ENCODE assay signal across 1 cellular context in genomic region chr6:11111769-11112437, GRCh38.
TF ChIP-seq lines count a peak whose summit lies in the region.

No MANE protein-coding gene starts in this region.

TF ChIP-seq in HepG2, 621 proteins besides CTCF, POLR2A, EP300 and RAD21:
- TF ChIP-seq RERE (CRISPR knock-in tag; IDR thresholded peaks at IDR 0.05; ENCODE audit: low read depth) (no peak), ZNF501 (CRISPR knock-in tag; IDR thresholded peaks at IDR 0.05) (no peak), ASH2L (IDR thresholded peaks at IDR 0.05; ENCODE audit: insufficient read length, low read depth, low read length) (no peak), TBX3 (IDR thresholded peaks at IDR 0.05; ENCODE audit: borderline replicate concordance) (no peak), SALL2 (CRISPR knock-in tag; IDR thresholded peaks at IDR 0.05) (no peak), SKI (IDR thresholded peaks at IDR 0.05; ENCODE audit: partially characterized antibody) (no peak)
